ENCODE assay signal across 9 cellular contexts in genomic region chr2:74188018-74188601, GRCh38. TPM values are rescaled to one million over a fixed set of nuclear protein-coding genes. Genes with fewer than 3 reads are reported as not detected.
DNase-seq lines count a peak whose midpoint lies in the region; TF ChIP-seq lines count a peak whose summit lies in the region.
"Had no signal": no experiment of that assay in that cellular context is flagged by ENCODE, and none has a peak within 500 bp of the region (broad histone marks: within the 10 kb centered on the region; RNA-seq: fewer than 3 reads in every experiment).

No MANE protein-coding gene starts in this region.

- 83 to 92% methylated on average over 1 to 6 of the region's 6 CpGs for WGBS in transverse colon (ENCODE audit: low coverage in 1 of 2), 2 donors

- H3K27ac ChIP-seq in HUES48 (ENCODE audit: low read depth, low read length) = peak overlapping the region; percentile 77
- H3K27ac ChIP-seq in WERI-Rb-1 = peak overlapping the region; percentile 13
- H3K27ac ChIP-seq in transverse colon = no peak overlapping the region

- DNase-seq in AG10803 (ENCODE audit: low read depth) (peak; percentile 91), WERI-Rb-1 (peak; percentile 59), iPS DF 19.7 (ENCODE audit: low read depth, low spot score) (peak; percentile 20), GOT3 (lab: John Stamatoyannopoulos, UW) (no peak), transverse colon (no peak), hippocampal formation (lab: John Stamatoyannopoulos, UW) (no peak)
- DNase-seq in activated naive CD8-positive, alpha-beta T cell treated with anti-CD3 and anti-CD28 coated beads for 36 hours = no peak
- DNase-seq: activated naive CD4-positive, alpha-beta T cell treated with Interleukin-2 at 50 U/mL for 16 hours had no signal

- H3K27me3 ChIP-seq in HUES48 (ENCODE audit: control insufficient read depth, insufficient read depth, low read length) (no peaks in the 10 kb centered on the region), WERI-Rb-1 (ENCODE audit: insufficient read depth, low read depth, severe bottlenecking) (no peaks in the 10 kb centered on the region), transverse colon (no peaks in the 10 kb centered on the region)

- peaks cover 9% of the 10 kb centered on the region for H3K4me1 Mint-ChIP-seq in activated naive CD8-positive, alpha-beta T cell treated with anti-CD3 and anti-CD28 coated beads for 36 hours

- H3K9me3 ChIP-seq in HUES48 (ENCODE audit: control insufficient read depth, insufficient read depth, low read length) = no peaks in the 10 kb centered on the region
- no peaks in the 10 kb centered on the region for H3K9me3 ChIP-seq in WERI-Rb-1 (ENCODE audit: severe bottlenecking)
- no peaks in the 10 kb centered on the region for H3K9me3 ChIP-seq in transverse colon

- H3K4me3 ChIP-seq in AG10803 (ENCODE audit: low read length) = no peak overlapping the region
- no peak overlapping the region for H3K4me3 ChIP-seq in HUES48 (ENCODE audit: low read depth, low read length)
- no peak overlapping the region for H3K4me3 ChIP-seq in WERI-Rb-1 (ENCODE audit: low read depth, low read length)
- H3K4me3 ChIP-seq in transverse colon = no peak overlapping the region

- peaks cover 18% of the 10 kb centered on the region for H3K4me1 ChIP-seq in HUES48 (ENCODE audit: control insufficient read depth, insufficient read depth, low read length)
- H3K4me1 ChIP-seq in transverse colon = no peaks in the 10 kb centered on the region

- TF ChIP-seq CTCF in AG10803 (conservative IDR thresholded peaks at IDR 0.05; ENCODE audit: low read length) = no peak
- no peak for TF ChIP-seq CTCF in WERI-Rb-1 (IDR thresholded peaks at IDR 0.05; ENCODE audit: low read depth, low read length)
- TF ChIP-seq CTCF in transverse colon (IDR thresholded peaks at IDR 0.05) = no peak

- H3K36me3 ChIP-seq in HUES48 (ENCODE audit: control insufficient read depth, insufficient read depth, low read length) (no peaks in the 10 kb centered on the region), WERI-Rb-1 (no peaks in the 10 kb centered on the region), transverse colon (no peaks in the 10 kb centered on the region)

- TF ChIP-seq POLR2A in transverse colon (IDR thresholded peaks at IDR 0.05) = no peak

- in situ Hi-C loops in transverse colon (cut with MboI; ENCODE audit: low pct_ligation_motif_present in 1 of 4, low pct_unique_long_range_greater_than_20kb in 1 of 4, low sequenced_read_pairs in 3 of 4) = no loop called here

- no peak overlapping the region for H3K27ac Mint-ChIP-seq in activated naive CD8-positive, alpha-beta T cell treated with anti-CD3 and anti-CD28 coated beads for 36 hours

- H3K9ac ChIP-seq in HUES48 (ENCODE audit: low read depth, low read length) = 0 out of 2 replicates have a peak overlapping the region, but pooled peaks have one; percentile 37

- intact Hi-C loops in transverse colon (cut with DNase I; ENCODE audit: low total_unique reads) = no loop called here

- no peak for TF ChIP-seq EP300 in transverse colon (IDR thresholded peaks at IDR 0.05; ENCODE audit: low read depth)

- H3K4me3 Mint-ChIP-seq in activated naive CD8-positive, alpha-beta T cell treated with anti-CD3 and anti-CD28 coated beads for 36 hours = no peak overlapping the region

- no peaks in the 10 kb centered on the region for H3K36me3 Mint-ChIP-seq in activated naive CD8-positive, alpha-beta T cell treated with anti-CD3 and anti-CD28 coated beads for 36 hours

- H3K9me3 Mint-ChIP-seq in activated naive CD8-positive, alpha-beta T cell treated with anti-CD3 and anti-CD28 coated beads for 36 hours = no peaks in the 10 kb centered on the region

- peaks cover 4% of the 10 kb centered on the region for H3K27me3 Mint-ChIP-seq in activated naive CD8-positive, alpha-beta T cell treated with anti-CD3 and anti-CD28 coated beads for 36 hours

RNA-seq across cellular contexts. Expression of gene MOB1A, which starts 9.4 kb away (rescaled TPM):
- 10 to 100 TPM; 43.0 to 91.9 (median 68.8) TPM for total RNA-seq in transverse colon
- total RNA-seq in activated naive CD8-positive, alpha-beta T cell treated with anti-CD3 and anti-CD28 coated beads for 36 hours = 100 to 1,000 TPM; 156 to 161 TPM

RNA-seq across cellular contexts. Expression of gene MTHFD2, which starts 10.3 kb away (rescaled TPM):
- 100 to 1,000 TPM in 1 of 4 donors, 10 to 100 TPM in 2, 1 to 10 TPM in 1; 2.2 to 220 (median 17.8) TPM for total RNA-seq in transverse colon
- 100 to 1,000 TPM; 375 to 398 TPM for total RNA-seq in activated naive CD8-positive, alpha-beta T cell treated with anti-CD3 and anti-CD28 coated beads for 36 hours

RNA-seq across cellular contexts. Expression of gene BOLA3, which starts 40.4 kb away (rescaled TPM):
- total RNA-seq in transverse colon = 10 to 100 TPM in 2 of 4 donors, 1 to 10 TPM in 1, not detected in 1; 3.0 to 51.5 (median 44.0) TPM
- total RNA-seq in activated naive CD8-positive, alpha-beta T cell treated with anti-CD3 and anti-CD28 coated beads for 36 hours = 100 to 1,000 TPM; 148 to 154 TPM

Comparison
In these comparisons a context has a peak if more than half of its experiments do, and no peak if none do; other contexts are left out.
1. DNase-seq: peak in AG10803 (single experiment), WERI-Rb-1 (single experiment) and iPS DF 19.7 (single experiment); none in GOT3 (single experiment), transverse colon (single experiment), hippocampal formation (0 of 2) and activated naive CD8-positive, alpha-beta T cell treated with anti-CD3 and anti-CD28 coated beads for 36 hours (single experiment).
2. H3K27ac ChIP-seq: peak in HUES48 (single experiment) and WERI-Rb-1 (single experiment); none in transverse colon (0 of 4).